Comparison of ENCODE assay signal across 40 cellular contexts in genomic region chr5:13215370-13215769, GRCh38.
"Had no signal": no experiment of that assay in that cellular context is flagged by ENCODE, and none has a peak within 500 bp of the region (broad histone marks: within the 10 kb centered on the region; RNA-seq: fewer than 3 reads in every experiment).

No MANE protein-coding gene starts in this region.

- H3K36me3 Mint-ChIP-seq: activated naive CD4-positive, alpha-beta T cell treated with anti-CD3 and anti-CD28 coated beads, Interleukin-2, amount 10 ng/mL, durations not matched to agents 7 days and 5 days; activated naive CD4-positive, alpha-beta T cell treated with anti-CD3 and anti-CD28 coated beads, Interleukin-2, amount 50 U/mL, for 24 hours; activated naive CD4-positive, alpha-beta T cell treated with anti-CD3 and anti-CD28 coated beads, Interleukin-2, amount 50 U/mL, for 72 hours; activated naive CD8-positive, alpha-beta T cell; activated naive CD8-positive, alpha-beta T cell treated with anti-CD3 and anti-CD28 coated beads for 36 hours; activated naive CD8-positive, alpha-beta T cell treated with anti-CD3 and anti-CD28 coated beads, Interleukin-2, amount 10 ng/mL, durations not matched to agents 7 days and 5 days; brain had no signal

- H3K27ac ChIP-seq: adrenal gland, ascending aorta, brain microvascular endothelial cell, breast epithelium, cardiac muscle cell had no signal

- H3K4me1 Mint-ChIP-seq: activated naive CD4-positive, alpha-beta T cell treated with anti-CD3 and anti-CD28 coated beads, Interleukin-2, amount 10 ng/mL, durations not matched to agents 7 days and 5 days; activated naive CD4-positive, alpha-beta T cell treated with anti-CD3 and anti-CD28 coated beads, Interleukin-2, amount 50 U/mL, for 24 hours; activated naive CD8-positive, alpha-beta T cell treated with anti-CD3 and anti-CD28 coated beads for 36 hours; activated naive CD8-positive, alpha-beta T cell treated with anti-CD3 and anti-CD28 coated beads, Interleukin-2, amount 10 ng/mL, durations not matched to agents 7 days and 5 days; activated naive CD8-positive, alpha-beta T cell treated with anti-CD3 and anti-CD28 coated beads, Interleukin-2, amount 50 U/mL, for 24 hours; activated T-helper 17 cell treated with anti-CD3 and anti-CD28 coated beads, Interleukin-2, amount 50 U/mL, for 72 hours; brain; central memory CD8-positive, alpha-beta T cell had no signal

- H3K9me3 ChIP-seq: adrenal gland, ascending aorta, breast epithelium had no signal

- H3K27ac Mint-ChIP-seq: activated naive CD4-positive, alpha-beta T cell treated with anti-CD3 and anti-CD28 coated beads for 36 hours; activated naive CD4-positive, alpha-beta T cell treated with anti-CD3 and anti-CD28 coated beads, Interleukin-2, amount 10 ng/mL, durations not matched to agents 7 days and 5 days; activated naive CD4-positive, alpha-beta T cell treated with anti-CD3 and anti-CD28 coated beads, Interleukin-2, amount 50 U/mL, for 24 hours; activated naive CD4-positive, alpha-beta T cell treated with anti-CD3 and anti-CD28 coated beads, Interleukin-2, amount 50 U/mL, for 72 hours; activated naive CD8-positive, alpha-beta T cell; activated naive CD8-positive, alpha-beta T cell treated with anti-CD3 and anti-CD28 coated beads for 36 hours; activated naive CD8-positive, alpha-beta T cell treated with anti-CD3 and anti-CD28 coated beads, Interleukin-2, amount 10 ng/mL, durations not matched to agents 7 days and 5 days; activated naive CD8-positive, alpha-beta T cell treated with anti-CD3 and anti-CD28 coated beads, Interleukin-2, amount 50 U/mL, for 24 hours; activated T-cell treated with anti-CD3 and anti-CD28 coated beads, Interleukin-2, amount 50 U/mL, for 24 hours; activated T-cell treated with anti-CD3 and anti-CD28 coated beads, Interleukin-2, amount 50 U/mL, for 72 hours; activated T-helper 1 cell treated with anti-CD3 and anti-CD28 coated beads, Interleukin-12 subunit alpha, Interleukin-12 subunit beta, Interleukin-2, Interleukin-4 antibody, amounts not matched to agents 30 ng/mL and 10 ng/mL and 1 ng/mL, durations not matched to agents 14 hours and 24 hours and 36 hours; activated T-helper 17 cell treated with anti-CD3 and anti-CD28 coated beads, Interleukin-2, amount 50 U/mL, for 72 hours; activated T-helper 2 cell treated with anti-CD3 and anti-CD28 coated beads, Interferon-gamma antibody, Interleukin-2, Interleukin-4, amounts not matched to agents 10 μg/mL and 5 μg/mL and 100 μg/mL, durations not matched to agents 14 hours and 24 hours and 36 hours; brain had no signal

- H3K27me3 Mint-ChIP-seq: activated naive CD4-positive, alpha-beta T cell treated with anti-CD3 and anti-CD28 coated beads, Interleukin-2, amount 10 ng/mL, durations not matched to agents 7 days and 5 days; activated naive CD4-positive, alpha-beta T cell treated with anti-CD3 and anti-CD28 coated beads, Interleukin-2, amount 50 U/mL, for 24 hours; activated naive CD8-positive, alpha-beta T cell; activated naive CD8-positive, alpha-beta T cell treated with anti-CD3 and anti-CD28 coated beads for 36 hours; activated naive CD8-positive, alpha-beta T cell treated with anti-CD3 and anti-CD28 coated beads, Interleukin-2, amount 10 ng/mL, durations not matched to agents 7 days and 5 days; activated naive CD8-positive, alpha-beta T cell treated with anti-CD3 and anti-CD28 coated beads, Interleukin-2, amount 50 U/mL, for 24 hours; activated T-cell treated with anti-CD3 and anti-CD28 coated beads, Interleukin-2, amount 50 U/mL, for 24 hours; activated T-helper 17 cell treated with anti-CD3 and anti-CD28 coated beads, Interleukin-2, amount 50 U/mL, for 72 hours; brain; central memory CD8-positive, alpha-beta T cell had no signal

- H3K36me3 ChIP-seq: adrenal gland, ascending aorta, brain microvascular endothelial cell, breast epithelium, cardiac muscle cell had no signal

- DNase-seq: activated effector memory CD4-positive, alpha-beta T cell treated with anti-CD3 and anti-CD28 coated beads, Interleukin-2, amount 50 U/mL, for 16 hours; activated effector memory CD4-positive, alpha-beta T cell treated with Interleukin-2 at 50 U/mL for 16 hours; activated gamma-delta T cell; activated gamma-delta T cell treated with Interleukin-2 at 50 U/mL for 16 hours; activated naive CD4-positive, alpha-beta T cell; activated naive CD4-positive, alpha-beta T cell treated with anti-CD3 and anti-CD28 coated beads for 36 hours; activated naive CD4-positive, alpha-beta T cell treated with anti-CD3 and anti-CD28 coated beads, Interleukin-2, amount 10 ng/mL, durations not matched to agents 7 days and 5 days; activated naive CD4-positive, alpha-beta T cell treated with anti-CD3 and anti-CD28 coated beads, Interleukin-2, amount 50 U/mL, for 16 hours; activated naive CD4-positive, alpha-beta T cell treated with Interleukin-2 at 50 U/mL for 16 hours; activated naive CD8-positive, alpha-beta T cell treated with anti-CD3 and anti-CD28 coated beads for 36 hours; activated naive CD8-positive, alpha-beta T cell treated with anti-CD3 and anti-CD28 coated beads, Interleukin-2, amount 10 ng/mL, durations not matched to agents 7 days and 5 days; activated naive CD8-positive, alpha-beta T cell treated with anti-CD3 and anti-CD28 coated beads, Interleukin-2, amount 50 U/mL, for 24 hours; activated T-cell treated with anti-CD3 and anti-CD28 coated beads for 4 hours; activated T-cell treated with anti-CD3 and anti-CD28 coated beads, Interleukin-2, amount 50 U/mL, for 1 hour; activated T-cell treated with anti-CD3 and anti-CD28 coated beads, Interleukin-2, amount 50 U/mL, for 24 hours; activated T-cell treated with anti-CD3 and anti-CD28 coated beads, Interleukin-2, amount 50 U/mL, for 4 hours; activated T-cell treated with anti-CD3 and anti-CD28 coated beads, Interleukin-2, amount 50 U/mL, for 48 hours; activated T-cell treated with anti-CD3 and anti-CD28 coated beads, Interleukin-2, amount 50 U/mL, for 72 hours; adrenal gland; amniotic stem cell; amygdala; anterior cingulate cortex; aorta; brain microvascular endothelial cell; caudate nucleus; central memory CD4-positive, alpha-beta T cell; cerebellar nuclear complex had no signal

- H3K4me3 ChIP-seq: adrenal gland, ascending aorta, breast epithelium, cardiac muscle cell had no signal

- H3K9me3 Mint-ChIP-seq: activated naive CD4-positive, alpha-beta T cell treated with anti-CD3 and anti-CD28 coated beads, Interleukin-2, amount 50 U/mL, for 24 hours; brain; central memory CD8-positive, alpha-beta T cell had no signal

- H3K4me1 ChIP-seq: adrenal gland, ascending aorta, breast epithelium had no signal

- H3K27me3 ChIP-seq: adrenal gland, ascending aorta, brain microvascular endothelial cell, breast epithelium, cardiac muscle cell had no signal

- ATAC-seq: activated naive CD4-positive, alpha-beta T cell treated with anti-CD3 and anti-CD28 coated beads, Interleukin-2, amount 50 U/mL, for 72 hours; activated naive CD8-positive, alpha-beta T cell treated with anti-CD3 and anti-CD28 coated beads, Interleukin-2, amount 50 U/mL, for 24 hours; activated T-cell treated with anti-CD3 and anti-CD28 coated beads, Interleukin-2, amount 50 U/mL, for 4 hours; activated T-cell treated with anti-CD3 and anti-CD28 coated beads, Interleukin-2, amount 50 U/mL, for 72 hours; activated T-helper 17 cell treated with anti-CD3 and anti-CD28 coated beads, Interleukin-2, amount 50 U/mL, for 72 hours had no signal

- FAIRE-seq: astrocyte, bronchial epithelial cell had no signal

- H3K4me3 Mint-ChIP-seq: activated naive CD4-positive, alpha-beta T cell treated with anti-CD3 and anti-CD28 coated beads for 36 hours; activated naive CD4-positive, alpha-beta T cell treated with anti-CD3 and anti-CD28 coated beads, Interleukin-2, amount 10 ng/mL, durations not matched to agents 7 days and 5 days; activated naive CD4-positive, alpha-beta T cell treated with anti-CD3 and anti-CD28 coated beads, Interleukin-2, amount 50 U/mL, for 24 hours; activated naive CD8-positive, alpha-beta T cell; activated naive CD8-positive, alpha-beta T cell treated with anti-CD3 and anti-CD28 coated beads for 36 hours; activated naive CD8-positive, alpha-beta T cell treated with anti-CD3 and anti-CD28 coated beads, Interleukin-2, amount 10 ng/mL, durations not matched to agents 7 days and 5 days; activated naive CD8-positive, alpha-beta T cell treated with anti-CD3 and anti-CD28 coated beads, Interleukin-2, amount 50 U/mL, for 24 hours; activated T-cell treated with anti-CD3 and anti-CD28 coated beads, Interleukin-2, amount 50 U/mL, for 24 hours; activated T-cell treated with anti-CD3 and anti-CD28 coated beads, Interleukin-2, amount 50 U/mL, for 4 hours; activated T-cell treated with anti-CD3 and anti-CD28 coated beads, Interleukin-2, amount 50 U/mL, for 72 hours; activated T-helper 1 cell treated with anti-CD3 and anti-CD28 coated beads, Interleukin-12 subunit alpha, Interleukin-12 subunit beta, Interleukin-2, Interleukin-4 antibody, amounts not matched to agents 30 ng/mL and 10 ng/mL and 1 ng/mL, durations not matched to agents 14 hours and 24 hours and 36 hours; activated T-helper 17 cell treated with anti-CD3 and anti-CD28 coated beads, Interleukin-2, amount 50 U/mL, for 72 hours; brain; central memory CD8-positive, alpha-beta T cell had no signal
